In genomic region chr11:35605691-35606090, GRCh38 we compare ENCODE assay signal across 20 cellular contexts. TPM values are rescaled to one million over a fixed set of nuclear protein-coding genes. Genes with fewer than 3 reads are reported as not detected.
DNase-seq lines count a peak whose midpoint lies in the region; ATAC-seq and TF ChIP-seq lines count a peak whose summit lies in the region.
"Had no signal": no experiment of that assay in that cellular context is flagged by ENCODE, and none has a peak within 500 bp of the region (broad histone marks: within the 10 kb centered on the region; RNA-seq: fewer than 3 reads in every experiment).

No MANE protein-coding gene starts in this region.

- DNase-seq in Ammon's horn (ENCODE audit: low spot score) (peak; percentile 84), fibroblast of the conjunctiva (ENCODE audit: low read depth) (peak; percentile 66), nephron progenitor cell (peak; percentile 49), NCI-H345 treated with DMSO at 0.1 percent for 48 hours (lab: John Stamatoyannopoulos, UW; ENCODE audit: unreplicated experiment) (no peak), A172 (ENCODE audit: low spot score) (no peak)
- DNase-seq: activated CD4-positive, alpha-beta T cell treated with anti-CD3 and anti-CD28 coated beads for 1 hour; activated CD8-positive, alpha-beta memory T cell treated with anti-CD3 and anti-CD28 coated beads, Interleukin-2, amount 50 U/mL, for 48 hours; activated naive CD8-positive, alpha-beta T cell treated with anti-CD3 and anti-CD28 coated beads, Interleukin-2, amount 10 ng/mL, durations not matched to agents 7 days and 5 days; NCI-H1105 treated with DMSO at 0.1 percent for 48 hours; NCI-H446; Peyer's patch; psoas muscle; stimulated activated CD4-positive, alpha-beta T cell treated with anti-CD3 and anti-CD28 coated beads, Interleukin-2, amount 100 ng/mL, for 24 hours; T-helper 17 cell had no signal

- peaks cover 4% of the 10 kb centered on the region for H3K9me3 Mint-ChIP-seq in nephron progenitor cell
- H3K9me3 Mint-ChIP-seq: activated naive CD8-positive, alpha-beta T cell treated with anti-CD3 and anti-CD28 coated beads, Interleukin-2, amount 10 ng/mL, durations not matched to agents 7 days and 5 days; dendritic cell treated with granulocyte-macrophage colony-stimulating factor and Interleukin-4, amounts not matched to agents 40 ng/mL and 50 ng/mL, for 4 days had no signal

- H3K27ac Mint-ChIP-seq in nephron progenitor cell = peak overlapping the region; percentile 49
- H3K27ac Mint-ChIP-seq: activated naive CD8-positive, alpha-beta T cell treated with anti-CD3 and anti-CD28 coated beads, Interleukin-2, amount 10 ng/mL, durations not matched to agents 7 days and 5 days; B cell; dendritic cell treated with granulocyte-macrophage colony-stimulating factor and Interleukin-4, amounts not matched to agents 40 ng/mL and 50 ng/mL, for 4 days; IgD-negative memory B cell; T-helper 17 cell had no signal

- H3K4me1 Mint-ChIP-seq in nephron progenitor cell = peaks cover 45% of the 10 kb centered on the region
- H3K4me1 Mint-ChIP-seq: activated naive CD8-positive, alpha-beta T cell treated with anti-CD3 and anti-CD28 coated beads, Interleukin-2, amount 10 ng/mL, durations not matched to agents 7 days and 5 days; B cell; IgD-negative memory B cell; T-helper 17 cell had no signal

- ATAC-seq in SK-N-SH treated with all-trans-retinoic acid at 6 μM for 48 hours (peak; percentile 95), HG03045 (IDR thresholded peaks at IDR 0.05; ENCODE audit: unreplicated experiment) (no peak), GM18873 (IDR thresholded peaks at IDR 0.05; ENCODE audit: low FRiP score, unreplicated experiment) (no peak)
- ATAC-seq: psoas muscle, T-helper 17 cell had no signal

- no peak for TF ChIP-seq CTCF in nephron progenitor cell (IDR thresholded peaks at IDR 0.05)

- H3K4me3 Mint-ChIP-seq in nephron progenitor cell = no peak overlapping the region
- H3K4me3 Mint-ChIP-seq: activated naive CD8-positive, alpha-beta T cell treated with anti-CD3 and anti-CD28 coated beads, Interleukin-2, amount 10 ng/mL, durations not matched to agents 7 days and 5 days; B cell; dendritic cell treated with granulocyte-macrophage colony-stimulating factor and Interleukin-4, amounts not matched to agents 40 ng/mL and 50 ng/mL, for 4 days; IgD-negative memory B cell; T-helper 17 cell had no signal

- H3K27me3 Mint-ChIP-seq in nephron progenitor cell (ENCODE audit: low read depth, poor library complexity) = peaks cover 18% of the 10 kb centered on the region

- H3K36me3 Mint-ChIP-seq in nephron progenitor cell (ENCODE audit: low read depth) = no peaks in the 10 kb centered on the region
- H3K36me3 Mint-ChIP-seq: activated naive CD8-positive, alpha-beta T cell treated with anti-CD3 and anti-CD28 coated beads, Interleukin-2, amount 10 ng/mL, durations not matched to agents 7 days and 5 days had no signal

TF ChIP-seq in SK-N-SH treated with all-trans-retinoic acid at 6 μM for 48 hours, 23 proteins besides CTCF, POLR2A, EP300 and RAD21:
- TF ChIP-seq RARB (CRISPR knock-in tag; IDR thresholded peaks at IDR 0.05) = no peak
- no peak for TF ChIP-seq ZFP30 (CRISPR knock-in tag; IDR thresholded peaks at IDR 0.05)
- TF ChIP-seq OSR1 (CRISPR knock-in tag; IDR thresholded peaks at IDR 0.05) = no peak
- TF ChIP-seq POU6F1 (CRISPR knock-in tag; IDR thresholded peaks at IDR 0.05; ENCODE audit: borderline replicate concordance, low read depth) = no peak
- no peak for TF ChIP-seq TCF4 (CRISPR knock-in tag; IDR thresholded peaks at IDR 0.05; ENCODE audit: borderline replicate concordance)
- no peak for TF ChIP-seq ZFP3 (CRISPR knock-in tag; IDR thresholded peaks at IDR 0.05)
- TF ChIP-seq CSDC2 (CRISPR knock-in tag; IDR thresholded peaks at IDR 0.05) = no peak
- TF ChIP-seq ZC3H10 (CRISPR knock-in tag; IDR thresholded peaks at IDR 0.05) = no peak
- TF ChIP-seq GLIS3 (CRISPR knock-in tag; IDR thresholded peaks at IDR 0.05) = no peak

RNA-seq across cellular contexts. Expression of gene FJX1, which starts 12.6 kb away (rescaled TPM):
- total RNA-seq in A172 (2014; rRNA removed; shearing (Covaris generic)) = 38.3 and 53.4 TPM in 2 replicates
- total RNA-seq: B cell, Peyer's patch, T-helper 17 cell had no signal

RNA-seq across cellular contexts. Expression of gene TRIM44, which starts 56.9 kb away (rescaled TPM):
- total RNA-seq in A172 (2014; rRNA removed; shearing (Covaris generic)) = 38.0 and 56.2 TPM in 2 replicates

Comparison
In these comparisons a context has a peak if more than half of its experiments do, and no peak if none do; other contexts are left out.
1. DNase-seq: peak in Ammon's horn (single experiment), fibroblast of the conjunctiva (single experiment) and nephron progenitor cell (single experiment); none in NCI-H345 treated with DMSO at 0.1 percent for 48 hours (single experiment) and A172 (single experiment).